21 cellular contexts compared by ENCODE assay signal in the genomic region with DNA sequence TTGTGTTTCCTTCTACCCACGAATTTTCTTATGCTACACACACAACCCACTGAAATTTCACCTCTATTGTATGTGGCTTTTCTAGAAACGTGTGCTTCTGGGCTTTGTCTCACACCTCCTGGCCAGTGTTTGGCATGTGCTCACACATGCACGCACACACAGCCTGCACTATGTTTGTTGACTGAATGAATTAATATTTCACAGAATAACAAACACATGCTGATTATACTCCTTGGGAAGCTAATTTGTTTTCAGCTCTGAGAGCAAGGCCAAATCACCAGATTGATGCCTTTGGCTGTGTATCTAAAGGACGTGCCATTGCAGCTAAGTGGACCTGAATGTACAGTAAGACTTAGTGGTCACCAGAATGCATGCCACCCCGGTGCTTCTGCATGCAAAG.
"Had no signal": no experiment of that assay in that cellular context is flagged by ENCODE, and none has a peak within 500 bp of the region (broad histone marks: within the 10 kb centered on the region; RNA-seq: fewer than 3 reads in every experiment).

No MANE protein-coding gene starts in this region.

- H3K4me3 ChIP-seq: breast epithelium, esophagus muscularis mucosa, heart right ventricle, tibial artery had no signal

- ATAC-seq: activated CD8-positive, alpha-beta memory T cell treated with anti-CD3 and anti-CD28 coated beads, Interleukin-2, amount 10 ng/mL, durations not matched to agents 7 days and 5 days; heart right ventricle; left ventricle myocardium superior; naive thymus-derived CD8-positive, alpha-beta T cell; WTC11 had no signal

- H3K36me3 ChIP-seq: breast epithelium, esophagus muscularis mucosa, heart right ventricle, tibial artery had no signal

- DNase-seq: activated CD4-positive, alpha-beta memory T cell treated with anti-CD3 and anti-CD28 coated beads for 36 hours; activated CD8-positive, alpha-beta memory T cell treated with anti-CD3 and anti-CD28 coated beads, Interleukin-2, amount 10 ng/mL, durations not matched to agents 7 days and 5 days; activated naive CD4-positive, alpha-beta T cell treated with anti-CD3 and anti-CD28 coated beads for 36 hours; activated T-cell treated with anti-CD3 and anti-CD28 coated beads, Interleukin-2, amount 50 U/mL, for 24 hours; aorta; cerebellar nuclear complex; effector CD8-positive, alpha-beta T cell; heart right ventricle; kidney glomerular epithelial cell; left ventricle myocardium superior; nucleus accumbens; retina; stimulated activated CD4-positive, alpha-beta T cell treated with anti-CD3 and anti-CD28 coated beads, Interleukin-2, amount 100 ng/mL, for 24 hours; stimulated activated naive CD4-positive, alpha-beta T cell treated with Interleukin-2 at 50 U/mL for 16 hours; tibial artery had no signal

- H3K9me3 ChIP-seq: breast epithelium, esophagus muscularis mucosa, heart right ventricle, tibial artery had no signal

- H3K27ac ChIP-seq: breast epithelium, esophagus muscularis mucosa, heart right ventricle, tibial artery had no signal

- H3K4me1 ChIP-seq: heart right ventricle, tibial artery had no signal

- H3K36me3 Mint-ChIP-seq: activated CD4-positive, alpha-beta memory T cell treated with anti-CD3 and anti-CD28 coated beads for 36 hours; activated CD8-positive, alpha-beta memory T cell treated with anti-CD3 and anti-CD28 coated beads, Interleukin-2, amount 10 ng/mL, durations not matched to agents 7 days and 5 days; WTC11 had no signal

- H3K27me3 ChIP-seq: breast epithelium, esophagus muscularis mucosa, heart right ventricle, tibial artery had no signal

- H3K9me3 Mint-ChIP-seq: activated CD4-positive, alpha-beta memory T cell treated with anti-CD3 and anti-CD28 coated beads for 36 hours; activated naive CD4-positive, alpha-beta T cell treated with anti-CD3 and anti-CD28 coated beads for 36 hours; activated T-cell treated with anti-CD3 and anti-CD28 coated beads, Interleukin-2, amount 50 U/mL, for 24 hours; dendritic cell treated with granulocyte-macrophage colony-stimulating factor and Interleukin-4, amounts not matched to agents 40 ng/mL and 50 ng/mL, for 4 days; naive thymus-derived CD8-positive, alpha-beta T cell; WTC11 had no signal

- H3K27ac Mint-ChIP-seq: activated CD4-positive, alpha-beta memory T cell treated with anti-CD3 and anti-CD28 coated beads for 36 hours; activated CD4-positive, alpha-beta T cell treated with anti-CD3 and anti-CD28 coated beads for 36 hours; activated CD8-positive, alpha-beta memory T cell treated with anti-CD3 and anti-CD28 coated beads, Interleukin-2, amount 10 ng/mL, durations not matched to agents 7 days and 5 days; activated naive CD4-positive, alpha-beta T cell treated with anti-CD3 and anti-CD28 coated beads for 36 hours; activated T-cell treated with anti-CD3 and anti-CD28 coated beads, Interleukin-2, amount 50 U/mL, for 24 hours; dendritic cell treated with granulocyte-macrophage colony-stimulating factor and Interleukin-4, amounts not matched to agents 40 ng/mL and 50 ng/mL, for 4 days; WTC11 had no signal
